17 cellular contexts compared by ENCODE assay signal in genomic region chr15:41487802-41488201, GRCh38. TPM values are rescaled to one million over a fixed set of nuclear protein-coding genes. Genes with fewer than 3 reads are reported as not detected.
DNase-seq lines count a peak whose midpoint lies in the region; ATAC-seq, FAIRE-seq and TF ChIP-seq lines count a peak whose summit lies in the region.
"Had no signal": no experiment of that assay in that cellular context is flagged by ENCODE, and none has a peak within 500 bp of the region (broad histone marks: within the 10 kb centered on the region; RNA-seq: fewer than 3 reads in every experiment).

No MANE protein-coding gene starts in this region.

- peak overlapping the region; percentile 2 for H3K4me3 Mint-ChIP-seq in activated T-helper 17 cell treated with anti-CD3 and anti-CD28 coated beads, Interleukin-2, amount 50 U/mL, for 72 hours
- H3K4me3 Mint-ChIP-seq: GM23338 had no signal

- H3K27me3 ChIP-seq in upper lobe of right lung (peaks cover 14% of the 10 kb centered on the region), pancreas (no peaks in the 10 kb centered on the region)

- ATAC-seq in activated T-helper 17 cell treated with anti-CD3 and anti-CD28 coated beads, Interleukin-2, amount 50 U/mL, for 72 hours (replicated peaks) = peak; percentile 12
- ATAC-seq in upper lobe of right lung = peak; percentile 19
- ATAC-seq in pancreas = no peak
- ATAC-seq in GM21737 (IDR thresholded peaks at IDR 0.05; ENCODE audit: unreplicated experiment) = no peak
- ATAC-seq: GM23338 had no signal

- peak overlapping the region; percentile 66 for H3K27ac Mint-ChIP-seq in activated T-helper 17 cell treated with anti-CD3 and anti-CD28 coated beads, Interleukin-2, amount 50 U/mL, for 72 hours
- H3K27ac Mint-ChIP-seq: GM23338 had no signal

- DNase-seq in stimulated activated CD4-positive, alpha-beta T cell treated with anti-CD3 and anti-CD28 coated beads, Interleukin-1b, Interleukin-23, amount 100 ng/mL, for 48 hours = peak; percentile 47
- DNase-seq in stimulated activated CD4-positive, alpha-beta T cell treated with anti-CD3 and anti-CD28 coated beads, Interleukin-2, amount 100 ng/mL, for 48 hours = no peak
- peak; percentile 39 for DNase-seq in kidney glomerular epithelial cell (lab: John Stamatoyannopoulos, UW)
- DNase-seq in upper lobe of right lung = no peak
- DNase-seq in pancreas = no peak
- DNase-seq in ACHN = no peak
- DNase-seq: hippocampal formation, NCI-H146, NCI-H446 treated with DMSO at 0.1 percent for 48 hours, thyroid gland had no signal

- H3K9me3 Mint-ChIP-seq in activated T-helper 17 cell treated with anti-CD3 and anti-CD28 coated beads, Interleukin-2, amount 50 U/mL, for 72 hours = no peaks in the 10 kb centered on the region
- H3K9me3 Mint-ChIP-seq: GM23338 had no signal

- intact Hi-C loops in upper lobe of right lung (cut with DNase I) (no loop called here), pancreas (cut with DNase I) (no loop called here)

- H3K4me1 Mint-ChIP-seq in activated T-helper 17 cell treated with anti-CD3 and anti-CD28 coated beads, Interleukin-2, amount 50 U/mL, for 72 hours = peaks cover 39% of the 10 kb centered on the region

- no peak for TF ChIP-seq CTCF in upper lobe of right lung (IDR thresholded peaks at IDR 0.05)
- no peak for TF ChIP-seq CTCF in pancreas (IDR thresholded peaks at IDR 0.05)

- H3K27me3 Mint-ChIP-seq in activated T-helper 17 cell treated with anti-CD3 and anti-CD28 coated beads, Interleukin-2, amount 50 U/mL, for 72 hours = no peaks in the 10 kb centered on the region

- no peak for FAIRE-seq in pancreas (lab: Jason Lieb, UNC)
- FAIRE-seq: colon had no signal

- WGBS in pancreas, 2 donors = 85 to 87% methylated on average over 2 of the region's 2 CpGs

- peaks cover 5% of the 10 kb centered on the region for H3K4me1 ChIP-seq in upper lobe of right lung
- H3K4me1 ChIP-seq in pancreas = peaks cover 0 to 5% (median 4%) of the 10 kb centered on the region in 3 donors

- no peak overlapping the region for H3K27ac ChIP-seq in upper lobe of right lung
- no peak overlapping the region for H3K27ac ChIP-seq in pancreas
- H3K27ac ChIP-seq: esophagus muscularis mucosa, thyroid gland had no signal

- H3K36me3 ChIP-seq in upper lobe of right lung (no peaks in the 10 kb centered on the region), pancreas (no peaks in the 10 kb centered on the region)
- H3K36me3 ChIP-seq: thyroid gland had no signal

- H3K36me3 Mint-ChIP-seq in activated T-helper 17 cell treated with anti-CD3 and anti-CD28 coated beads, Interleukin-2, amount 50 U/mL, for 72 hours (ENCODE audit: low read depth) = peaks cover 7% of the 10 kb centered on the region

- in situ Hi-C loops in ACHN (cut with HindIII; ENCODE audit: low pct_ligation_motif_present, low pct_unique_long_range_greater_than_20kb, low sequenced_read_pairs) = no loop called here

- H3K4me3 ChIP-seq in upper lobe of right lung (no peak overlapping the region), pancreas (no peak overlapping the region)
- H3K4me3 ChIP-seq: esophagus muscularis mucosa, GM23338, thyroid gland had no signal

- H3K9me3 ChIP-seq in upper lobe of right lung (no peaks in the 10 kb centered on the region), pancreas (no peaks in the 10 kb centered on the region)
- H3K9me3 ChIP-seq: esophagus muscularis mucosa, thyroid gland had no signal

RNA-seq across cellular contexts. Expression of gene ITPKA, which starts 5.9 kb away (rescaled TPM):
- 1 to 10 TPM; 3.5 to 5.5 TPM for total RNA-seq in activated T-helper 17 cell treated with anti-CD3 and anti-CD28 coated beads, Interleukin-2, amount 50 U/mL, for 72 hours
- total RNA-seq in upper lobe of right lung = 0.67 TPM
- 1 to 10 TPM in 4 of 6 donors, under 1 TPM in 2; 0.64 to 2.8 (median 1.1) TPM for total RNA-seq in pancreas
- 1 to 10 TPM in 1 of 2 donors, under 1 TPM in 1; 0.84 to 1.3 TPM for polyA plus RNA-seq in pancreas
- total RNA-seq: OCI-LY7, skeletal muscle tissue had no signal

RNA-seq across cellular contexts. Expression of gene LTK, which starts 25.8 kb away (rescaled TPM):
- total RNA-seq in activated T-helper 17 cell treated with anti-CD3 and anti-CD28 coated beads, Interleukin-2, amount 50 U/mL, for 72 hours = 1 to 10 TPM; 1.9 to 2.8 TPM
- total RNA-seq in upper lobe of right lung = 15.1 TPM
- total RNA-seq in pancreas = under 1 TPM; 0.17 to 0.41 (median 0.26) TPM
- under 1 TPM; 0.19 to 0.63 TPM for polyA plus RNA-seq in pancreas
- polyA plus RNA-seq: GM23338 had no signal

RNA-seq across cellular contexts. Expression of gene RPAP1, which starts 56.3 kb away (rescaled TPM):
- 10 to 100 TPM; 51.2 to 70.0 TPM for total RNA-seq in activated T-helper 17 cell treated with anti-CD3 and anti-CD28 coated beads, Interleukin-2, amount 50 U/mL, for 72 hours
- total RNA-seq in upper lobe of right lung (24.9 TPM), pancreas (10 to 100 TPM; 11.2 to 24.1 (median 17.8) TPM)
- polyA plus RNA-seq in pancreas = 10 to 100 TPM; 10.6 to 16.9 TPM

Comparison
In these comparisons a context has a peak if more than half of its experiments do, and no peak if none do; other contexts are left out.
1. DNase-seq: peak in stimulated activated CD4-positive, alpha-beta T cell treated with anti-CD3 and anti-CD28 coated beads, Interleukin-1b, Interleukin-23, amount 100 ng/mL, for 48 hours (single experiment) and kidney glomerular epithelial cell (single experiment); none in stimulated activated CD4-positive, alpha-beta T cell treated with anti-CD3 and anti-CD28 coated beads, Interleukin-2, amount 100 ng/mL, for 48 hours (0 of 2), upper lobe of right lung (single experiment), pancreas (0 of 6) and ACHN (single experiment).
2. ATAC-seq: peak in activated T-helper 17 cell treated with anti-CD3 and anti-CD28 coated beads, Interleukin-2, amount 50 U/mL, for 72 hours (single experiment) and upper lobe of right lung (single experiment); none in pancreas (0 of 4) and GM21737 (single experiment).